In genomic region chr20:63167918-63168520, GRCh38 we compare ENCODE assay signal across 19 cellular contexts. TPM values are rescaled to one million over a fixed set of nuclear protein-coding genes. Genes with fewer than 3 reads are reported as not detected.
A peak's percentile ranks its signal among the peaks of the same experiment; 100 is the strongest.
DNase-seq lines count a peak whose midpoint lies in the region; ATAC-seq and TF ChIP-seq lines count a peak whose summit lies in the region.
"Had no signal": no experiment of that assay in that cellular context is flagged by ENCODE, and none has a peak within 500 bp of the region (broad histone marks: within the 10 kb centered on the region; RNA-seq: fewer than 3 reads in every experiment).

No MANE protein-coding gene starts in this region.

- no peaks in the 10 kb centered on the region for H3K36me3 Mint-ChIP-seq in H9 (ENCODE audit: insufficient read depth in 1 of 3, low read depth in 3 of 3)
- H3K36me3 Mint-ChIP-seq: CD4-positive, CD25-positive, alpha-beta regulatory T cell had no signal

- peaks cover 10 to 29% of the 10 kb centered on the region in 2 experiments for H3K4me1 Mint-ChIP-seq in H9

- peaks cover 52% of the 10 kb centered on the region for H3K27me3 Mint-ChIP-seq in H9 (ENCODE audit: low read depth)

- H3K27ac ChIP-seq in BLaER1 (peak overlapping the region; percentile 53), H9 (ENCODE audit: insufficient read length, low read depth, low read length) (no peak overlapping the region), RWPE2 (ENCODE audit: poor library complexity, severe bottlenecking) (no peak overlapping the region)

- H3K23ac ChIP-seq in H9 (ENCODE audit: insufficient read length, low read depth, low read length) = no peak overlapping the region

- H3K4me3 ChIP-seq in BLaER1 (no peak overlapping the region), RWPE2 (ENCODE audit: severe bottlenecking) (no peak overlapping the region)

- H3K4ac ChIP-seq in H9 (ENCODE audit: low read depth, low read length) = no peak overlapping the region

- peak overlapping the region; percentile 97 for H3K4me2 ChIP-seq in BLaER1
- H3K4me2 ChIP-seq in H9 (ENCODE audit: insufficient read depth, insufficient read length, low read length) = no peak overlapping the region

- H3K4me3 Mint-ChIP-seq in H9 = no peak overlapping the region
- H3K4me3 Mint-ChIP-seq: CD4-positive, CD25-positive, alpha-beta regulatory T cell; HFFc6 had no signal

- no CpG with 5 or more reads among the region's 23 CpGs for WGBS in H9 (ENCODE audit: extremely low coverage, insufficient read length, low lambda C conversion rate)

- peak overlapping the region; percentile 36 for H3K18ac ChIP-seq in H9 (ENCODE audit: insufficient read length, low read depth, low read length)

- H3K79me2 ChIP-seq in H9 (ENCODE audit: insufficient read depth, low read length) = no peaks in the 10 kb centered on the region

- no peak overlapping the region for H3K27ac Mint-ChIP-seq in H9
- H3K27ac Mint-ChIP-seq: HFFc6 had no signal

- no peak overlapping the region for H4K91ac ChIP-seq in H9 (ENCODE audit: insufficient read length, low read depth, low read length)

- H3K36me3 ChIP-seq in BLaER1 = no peaks in the 10 kb centered on the region
- no peaks in the 10 kb centered on the region for H3K36me3 ChIP-seq in RWPE2 (ENCODE audit: low read depth)

- H3K56ac ChIP-seq in H9 (ENCODE audit: insufficient read length, low read depth, low read length) = no peak overlapping the region

- H3K27me3 ChIP-seq in BLaER1 (peaks cover 3% of the 10 kb centered on the region), H9 (ENCODE audit: insufficient read depth, low read length) (no peaks in the 10 kb centered on the region; the same call in 1 of the 2 replicates), RWPE2 (ENCODE audit: insufficient read depth, poor library complexity, severe bottlenecking) (peaks cover 48% of the 10 kb centered on the region)

- no peak overlapping the region for H4K5ac ChIP-seq in H9 (ENCODE audit: insufficient read length, low read depth, low read length)

- H2BK15ac ChIP-seq in H9 (ENCODE audit: low read depth, low read length) = no peak overlapping the region

- H3K9me3 ChIP-seq in BLaER1 (no peaks in the 10 kb centered on the region), H9 (ENCODE audit: control insufficient read depth, low read depth, low read length) (no peaks in the 10 kb centered on the region), RWPE2 (ENCODE audit: severe bottlenecking) (no peaks in the 10 kb centered on the region)

- H2BK5ac ChIP-seq in H9 (ENCODE audit: insufficient read length, low read length) = no peak overlapping the region

- no peak overlapping the region for H2AFZ ChIP-seq in H9 (ENCODE audit: low read length)

- no peak overlapping the region for H2BK20ac ChIP-seq in H9 (ENCODE audit: low read depth, low read length, poor library complexity, severe bottlenecking)

- H3K4me1 ChIP-seq in BLaER1 = peaks cover 99% of the 10 kb centered on the region
- H3K4me1 ChIP-seq in H9 (ENCODE audit: insufficient read depth, low read length) = no peaks in the 10 kb centered on the region
- no peaks in the 10 kb centered on the region for H3K4me1 ChIP-seq in RWPE2 (ENCODE audit: insufficient read depth, poor library complexity, severe bottlenecking)
- H3K4me1 ChIP-seq: Caco-2 had no signal

- no peaks in the 10 kb centered on the region for H3K9me3 Mint-ChIP-seq in H9
- H3K9me3 Mint-ChIP-seq: CD4-positive, CD25-positive, alpha-beta regulatory T cell; HFFc6 had no signal

- H3K14ac ChIP-seq in H9 (ENCODE audit: insufficient read depth, low read length) = no peak overlapping the region

- H3T11ph ChIP-seq in H9 (ENCODE audit: low read length) = no peak overlapping the region

- H2AK5ac ChIP-seq in H9 (ENCODE audit: insufficient read length, low read length) = no peak overlapping the region

- H2BK120ac ChIP-seq in H9 (ENCODE audit: low read depth, low read length, poor library complexity, severe bottlenecking) = no peak overlapping the region

- ATAC-seq in RWPE2 (ENCODE audit: low read depth) (no peak), SK-N-SH treated with all-trans-retinoic acid at 6 μM for 48 hours (no peak)
- ATAC-seq: PC-3 had no signal

- TF ChIP-seq CTCF in H9 (conservative IDR thresholded peaks at IDR 0.05) (no peak), RWPE2 (IDR thresholded peaks at IDR 0.05; ENCODE audit: poor library complexity, severe bottlenecking) (no peak)

- no peak overlapping the region for H2BK12ac ChIP-seq in H9 (ENCODE audit: insufficient read length, low read depth, low read length)

- H4K20me1 ChIP-seq in BLaER1 = no peaks in the 10 kb centered on the region
- no peaks in the 10 kb centered on the region for H4K20me1 ChIP-seq in H9 (ENCODE audit: control insufficient read depth, insufficient read depth, insufficient read length)

- no peaks in the 10 kb centered on the region for H3K79me1 ChIP-seq in H9 (ENCODE audit: insufficient read depth, low read depth, low read length, poor library complexity, severe bottlenecking)

- H3K9ac ChIP-seq in BLaER1 (no peak overlapping the region), H9 (ENCODE audit: extremely low read depth, insufficient read length, low read length) (no peak overlapping the region)

- peaks cover 2% of the 10 kb centered on the region for H3K23me2 ChIP-seq in H9 (ENCODE audit: insufficient read length, low read depth, low read length, poor library complexity, severe bottlenecking)

- H4K8ac ChIP-seq in H9 (replicated peaks; ENCODE audit: insufficient read length, low read depth, low read length) = no peak overlapping the region

- DNase-seq in H9 = peak; percentile 79
- peak; percentile 88 for DNase-seq in RWPE2 (ENCODE audit: low spot score)
- peak; percentile 70 for DNase-seq in iPS-NIHi11 (ENCODE audit: low spot score)
- no peak for DNase-seq in inferior parietal cortex (ENCODE audit: extremely low spot score)
- no peak for DNase-seq in T-helper 9 cell
- DNase-seq: ACHN; CD4-positive, CD25-positive, alpha-beta regulatory T cell; DMS153; GF-D8; HFFc6; NCI-H1417; NCI-H187; NCI-H2171; NCI-H510A; NCI-H748 treated with DMSO at 0.1 percent for 48 hours; PC-3 had no signal

TF ChIP-seq in SK-N-SH treated with all-trans-retinoic acid at 6 μM for 48 hours, 23 proteins besides CTCF, POLR2A, EP300 and RAD21 (continues in another document):
- no peak for TF ChIP-seq ISL1 (CRISPR knock-in tag; IDR thresholded peaks at IDR 0.05)
- TF ChIP-seq ZNF70 (CRISPR knock-in tag; IDR thresholded peaks at IDR 0.05) = no peak
- TF ChIP-seq RARB (CRISPR knock-in tag; IDR thresholded peaks at IDR 0.05) = no peak
- no peak for TF ChIP-seq BACH2 (CRISPR knock-in tag; IDR thresholded peaks at IDR 0.05; ENCODE audit: borderline replicate concordance)
- no peak for TF ChIP-seq ZC3H10 (CRISPR knock-in tag; IDR thresholded peaks at IDR 0.05)
- no peak for TF ChIP-seq SNAI2 (CRISPR knock-in tag; IDR thresholded peaks at IDR 0.05)
- TF ChIP-seq PATZ1 (CRISPR knock-in tag; IDR thresholded peaks at IDR 0.05; ENCODE audit: borderline replicate concordance) = no peak
- TF ChIP-seq OSR1 (CRISPR knock-in tag; IDR thresholded peaks at IDR 0.05) = no peak
- TF ChIP-seq CREB5 (CRISPR knock-in tag; IDR thresholded peaks at IDR 0.05; ENCODE audit: low read depth) = no peak
- TF ChIP-seq CSDC2 (CRISPR knock-in tag; IDR thresholded peaks at IDR 0.05) = no peak
- TF ChIP-seq ZNF565 (CRISPR knock-in tag; conservative IDR thresholded peaks at IDR 0.05; ENCODE audit: low read depth) = no peak
- TF ChIP-seq TSHZ2 (CRISPR knock-in tag; IDR thresholded peaks at IDR 0.05) = no peak

RNA-seq across cellular contexts. Expression of gene YTHDF1, which starts 47.9 kb away (rescaled TPM):
- 85.4 TPM in 2 replicates for total RNA-seq in H9 (2021)

Comparison
In these comparisons a context has a peak if more than half of its experiments do, and no peak if none do; other contexts are left out.
1. DNase-seq: peak in H9 (single experiment), RWPE2 (single experiment) and iPS-NIHi11 (single experiment); none in inferior parietal cortex (single experiment) and T-helper 9 cell (single experiment).